ENCODE assay signal across 27 cellular contexts in genomic region chr12:107730942-107731341, GRCh38. TPM values are rescaled to one million over a fixed set of nuclear protein-coding genes. Genes with fewer than 3 reads are reported as not detected.
"Had no signal": no experiment of that assay in that cellular context is flagged by ENCODE, and none has a peak within 500 bp of the region (broad histone marks: within the 10 kb centered on the region; RNA-seq: fewer than 3 reads in every experiment).

No MANE protein-coding gene starts in this region.

- H3K27me3 Mint-ChIP-seq: activated CD4-positive, alpha-beta T cell treated with anti-CD3 and anti-CD28 coated beads for 36 hours; activated naive CD8-positive, alpha-beta T cell; activated T-helper 17 cell treated with anti-CD3 and anti-CD28 coated beads, Interleukin-2, amount 50 U/mL, for 72 hours; brain; T-helper 17 cell had no signal

- H3K9me3 ChIP-seq: SJSA1 had no signal

- H3K4me1 Mint-ChIP-seq: activated CD4-positive, alpha-beta memory T cell treated with anti-CD3 and anti-CD28 coated beads, Interleukin-2, amount 10 ng/mL, durations not matched to agents 7 days and 5 days; activated CD4-positive, alpha-beta T cell treated with anti-CD3 and anti-CD28 coated beads for 36 hours; activated T-helper 17 cell treated with anti-CD3 and anti-CD28 coated beads, Interleukin-2, amount 50 U/mL, for 72 hours; brain; T-helper 17 cell had no signal

- H3K4me3 Mint-ChIP-seq: activated CD4-positive, alpha-beta memory T cell treated with anti-CD3 and anti-CD28 coated beads, Interleukin-2, amount 10 ng/mL, durations not matched to agents 7 days and 5 days; activated CD4-positive, alpha-beta T cell treated with anti-CD3 and anti-CD28 coated beads for 36 hours; activated naive CD4-positive, alpha-beta T cell treated with anti-CD3 and anti-CD28 coated beads for 36 hours; activated naive CD8-positive, alpha-beta T cell; activated T-helper 17 cell treated with anti-CD3 and anti-CD28 coated beads, Interleukin-2, amount 50 U/mL, for 72 hours; brain; T-helper 17 cell had no signal

- H3K4me1 ChIP-seq: SJSA1 had no signal

- DNase-seq: activated CD4-positive, alpha-beta memory T cell treated with anti-CD3 and anti-CD28 coated beads, Interleukin-2, amount 10 ng/mL, durations not matched to agents 7 days and 5 days; activated CD4-positive, alpha-beta T cell treated with anti-CD3 and anti-CD28 coated beads for 36 hours; activated CD4-positive, alpha-beta T cell treated with anti-CD3 and anti-CD28 coated beads, Interleukin-2, amount 50 U/mL, for 1 hour; activated gamma-delta T cell; activated naive CD4-positive, alpha-beta T cell treated with anti-CD3 and anti-CD28 coated beads for 36 hours; activated T-cell treated with anti-CD3 and anti-CD28 coated beads for 4 hours; activated T-cell treated with anti-CD3 and anti-CD28 coated beads, Interleukin-2, amount 50 U/mL, for 48 hours; amygdala; Karpas-422; NCI-H1105 treated with DMSO at 0.1 percent for 48 hours; NCI-H1436 treated with DMSO at 0.1 percent for 48 hours; NCI-H187 treated with DMSO at 0.1 percent for 48 hours; NCI-H2171; NCI-H2227 treated with DMSO at 0.1 percent for 48 hours; NCI-H526 treated with DMSO at 0.1 percent for 48 hours; NK-92 treated with Interleukin-12 subunit alpha and Interleukin-12 subunit beta, amount 100 ng/mL, for 24 hours; OCI-M1; SHP77; T-helper 17 cell; T-helper 9 cell had no signal

- ATAC-seq: activated CD4-positive, alpha-beta T cell treated with anti-CD3 and anti-CD28 coated beads for 36 hours; activated T-helper 17 cell treated with anti-CD3 and anti-CD28 coated beads, Interleukin-2, amount 50 U/mL, for 72 hours had no signal

- H3K27ac Mint-ChIP-seq: activated CD4-positive, alpha-beta memory T cell treated with anti-CD3 and anti-CD28 coated beads, Interleukin-2, amount 10 ng/mL, durations not matched to agents 7 days and 5 days; activated CD4-positive, alpha-beta T cell treated with anti-CD3 and anti-CD28 coated beads for 36 hours; activated naive CD4-positive, alpha-beta T cell treated with anti-CD3 and anti-CD28 coated beads for 36 hours; activated naive CD8-positive, alpha-beta T cell; activated T-helper 17 cell treated with anti-CD3 and anti-CD28 coated beads, Interleukin-2, amount 50 U/mL, for 72 hours; brain; T-helper 17 cell had no signal

- H3K27me3 ChIP-seq: SJSA1 had no signal

- H3K4me3 ChIP-seq: SJSA1 had no signal

- H3K27ac ChIP-seq: SJSA1 had no signal

- H3K9me3 Mint-ChIP-seq: activated CD4-positive, alpha-beta memory T cell treated with anti-CD3 and anti-CD28 coated beads, Interleukin-2, amount 10 ng/mL, durations not matched to agents 7 days and 5 days; activated naive CD4-positive, alpha-beta T cell treated with anti-CD3 and anti-CD28 coated beads for 36 hours; activated T-helper 17 cell treated with anti-CD3 and anti-CD28 coated beads, Interleukin-2, amount 50 U/mL, for 72 hours had no signal

RNA-seq across cellular contexts. Expression of gene ASCL4, which starts 43.6 kb away (rescaled TPM):
- total RNA-seq: activated CD4-positive, alpha-beta memory T cell treated with anti-CD3 and anti-CD28 coated beads, Interleukin-2, amount 10 ng/mL, durations not matched to agents 7 days and 5 days; activated CD4-positive, alpha-beta T cell treated with anti-CD3 and anti-CD28 coated beads for 36 hours; activated CD8-positive, alpha-beta memory T cell treated with anti-CD3 and anti-CD28 coated beads for 36 hours; activated naive CD4-positive, alpha-beta T cell treated with anti-CD3 and anti-CD28 coated beads for 36 hours; activated T-helper 17 cell treated with anti-CD3 and anti-CD28 coated beads, Interleukin-2, amount 50 U/mL, for 72 hours; astrocyte; NCI-H460; SJSA1; T-helper 17 cell had no signal
